26 cellular contexts compared by ENCODE assay signal in genomic region chr18:23550898-23551297, GRCh38. TPM values are rescaled to one million over a fixed set of nuclear protein-coding genes. Genes with fewer than 3 reads are reported as not detected.
A peak's percentile ranks its signal among the peaks of the same experiment; 100 is the strongest.
DNase-seq lines count a peak whose midpoint lies in the region; ATAC-seq and TF ChIP-seq lines count a peak whose summit lies in the region.
"Had no signal": no experiment of that assay in that cellular context is flagged by ENCODE, and none has a peak within 500 bp of the region (broad histone marks: within the 10 kb centered on the region; RNA-seq: fewer than 3 reads in every experiment).

No MANE protein-coding gene starts in this region.

- POLR2A ChIA-PET in activated CD4-positive, alpha-beta T cell treated with anti-CD3 and anti-CD28 coated beads, Interleukin-2, amount 10 ng/mL, durations not matched to agents 7 days and 5 days (lab: Charles Lee) = no interaction called here
- POLR2A ChIA-PET in activated CD4-positive, alpha-beta T cell treated with anti-CD3 and anti-CD28 coated beads for 36 hours (lab: Charles Lee) = no interaction called here

- no peaks in the 10 kb centered on the region for H3K9me3 ChIP-seq in lower lobe of right lung
- H3K9me3 ChIP-seq: BE2C, heart right ventricle, SK-N-SH, tibial artery had no signal

- H3K27ac ChIP-seq in VCaP (peak overlapping the region; percentile 46), lower lobe of right lung (no peak overlapping the region)
- H3K27ac ChIP-seq: heart right ventricle, tibial artery had no signal

- DNase-seq in activated CD4-positive, alpha-beta T cell treated with anti-CD3 and anti-CD28 coated beads, Interleukin-2, amount 10 ng/mL, durations not matched to agents 7 days and 5 days = no peak
- DNase-seq in activated CD4-positive, alpha-beta T cell treated with anti-CD3 and anti-CD28 coated beads for 36 hours = no peak
- DNase-seq in lower lobe of right lung = no peak
- DNase-seq in type B pancreatic cell (ENCODE audit: extremely low spot score, unreplicated experiment) = no peak
- DNase-seq in NCI-H526 treated with DMSO at 0.1 percent for 48 hours (lab: John Stamatoyannopoulos, UW) = no peak
- no peak for DNase-seq in activated T-cell treated with anti-CD3 and anti-CD28 coated beads, Interleukin-2, amount 50 U/mL, for 72 hours
- DNase-seq in UCSD-AML1 (lab: John Stamatoyannopoulos, UW; ENCODE audit: unreplicated experiment) = no peak
- DNase-seq: activated CD4-positive, alpha-beta T cell treated with anti-CD3 and anti-CD28 coated beads for 48 hours; activated naive CD8-positive, alpha-beta T cell treated with anti-CD3 and anti-CD28 coated beads, Interleukin-2, amount 50 U/mL, for 24 hours; activated T-cell treated with anti-CD3 and anti-CD28 coated beads, Interleukin-2, amount 50 U/mL, for 1 hour; BE2C; DMS79 treated with DMSO at 0.1 percent for 48 hours; GF-D8; H7; heart right ventricle; mesenchymal stem cell; NCI-H1048; NCI-H1694; NCI-H2227 treated with DMSO at 0.1 percent for 48 hours; NCI-H748 treated with DMSO at 0.1 percent for 48 hours; OCI-M1; SK-N-SH; stimulated activated naive CD8-positive, alpha-beta T cell treated with anti-CD3 and anti-CD28 coated beads, Interleukin-15, amount 100 ng/mL, for 72 hours; tibial artery had no signal

- H3K4me3 Mint-ChIP-seq in activated CD4-positive, alpha-beta T cell treated with anti-CD3 and anti-CD28 coated beads, Interleukin-2, amount 10 ng/mL, durations not matched to agents 7 days and 5 days = no peak overlapping the region
- H3K4me3 Mint-ChIP-seq in activated CD4-positive, alpha-beta T cell treated with anti-CD3 and anti-CD28 coated beads for 36 hours = no peak overlapping the region
- H3K4me3 Mint-ChIP-seq in type B pancreatic cell = peak overlapping the region; percentile 68
- no peak overlapping the region for H3K4me3 Mint-ChIP-seq in activated T-cell treated with anti-CD3 and anti-CD28 coated beads, Interleukin-2, amount 50 U/mL, for 72 hours
- H3K4me3 Mint-ChIP-seq: activated naive CD8-positive, alpha-beta T cell treated with anti-CD3 and anti-CD28 coated beads, Interleukin-2, amount 50 U/mL, for 24 hours; stimulated activated naive CD8-positive, alpha-beta T cell treated with anti-CD3 and anti-CD28 coated beads, Interleukin-15, amount 100 ng/mL, for 72 hours; T-helper 1 cell treated with Interleukin-12 subunit alpha and Interleukin-12 subunit beta and Interleukin-4 antibody, amounts not matched to agents 30 μg/mL and 1 μg/mL, for 36 hours had no signal

- H3K4me3 ChIP-seq in lower lobe of right lung = no peak overlapping the region
- H3K4me3 ChIP-seq: heart right ventricle, tibial artery had no signal

- no peak for TF ChIP-seq CTCF in VCaP (conservative IDR thresholded peaks at IDR 0.05)
- no peak for TF ChIP-seq CTCF in lower lobe of right lung (IDR thresholded peaks at IDR 0.05)
- no peak for TF ChIP-seq CTCF in type B pancreatic cell (conservative IDR thresholded peaks at IDR 0.05)

- no peaks in the 10 kb centered on the region for H3K27me3 ChIP-seq in lower lobe of right lung (ENCODE audit: low read depth)
- H3K27me3 ChIP-seq: BE2C, heart right ventricle, tibial artery had no signal

- intact Hi-C loops in activated CD4-positive, alpha-beta T cell treated with anti-CD3 and anti-CD28 coated beads for 36 hours (cut with DNase I, micrococcal nuclease) = no loop called here
- intact Hi-C loops in lower lobe of right lung (cut with DNase I) = no loop called here

- no peaks in the 10 kb centered on the region for H3K27me3 Mint-ChIP-seq in activated CD4-positive, alpha-beta T cell treated with anti-CD3 and anti-CD28 coated beads, Interleukin-2, amount 10 ng/mL, durations not matched to agents 7 days and 5 days
- no peaks in the 10 kb centered on the region for H3K27me3 Mint-ChIP-seq in activated CD4-positive, alpha-beta T cell treated with anti-CD3 and anti-CD28 coated beads for 36 hours
- no peaks in the 10 kb centered on the region for H3K27me3 Mint-ChIP-seq in type B pancreatic cell
- H3K27me3 Mint-ChIP-seq in activated T-cell treated with anti-CD3 and anti-CD28 coated beads, Interleukin-2, amount 50 U/mL, for 72 hours (ENCODE audit: low read depth) = no peaks in the 10 kb centered on the region
- H3K27me3 Mint-ChIP-seq: activated naive CD8-positive, alpha-beta T cell treated with anti-CD3 and anti-CD28 coated beads, Interleukin-2, amount 50 U/mL, for 24 hours; stimulated activated naive CD8-positive, alpha-beta T cell treated with anti-CD3 and anti-CD28 coated beads, Interleukin-15, amount 100 ng/mL, for 72 hours had no signal

- H3K36me3 ChIP-seq in lower lobe of right lung = peaks cover 98% of the 10 kb centered on the region
- H3K36me3 ChIP-seq: BE2C had no signal

- no peaks in the 10 kb centered on the region for H3K9me3 Mint-ChIP-seq in activated CD4-positive, alpha-beta T cell treated with anti-CD3 and anti-CD28 coated beads, Interleukin-2, amount 10 ng/mL, durations not matched to agents 7 days and 5 days
- H3K9me3 Mint-ChIP-seq in activated CD4-positive, alpha-beta T cell treated with anti-CD3 and anti-CD28 coated beads for 36 hours (ENCODE audit: low read depth) = no peaks in the 10 kb centered on the region
- no peaks in the 10 kb centered on the region for H3K9me3 Mint-ChIP-seq in type B pancreatic cell
- H3K9me3 Mint-ChIP-seq in activated T-cell treated with anti-CD3 and anti-CD28 coated beads, Interleukin-2, amount 50 U/mL, for 72 hours = no peaks in the 10 kb centered on the region
- H3K9me3 Mint-ChIP-seq: activated naive CD8-positive, alpha-beta T cell treated with anti-CD3 and anti-CD28 coated beads, Interleukin-2, amount 50 U/mL, for 24 hours; stimulated activated naive CD8-positive, alpha-beta T cell treated with anti-CD3 and anti-CD28 coated beads, Interleukin-15, amount 100 ng/mL, for 72 hours; T-helper 1 cell treated with Interleukin-12 subunit alpha and Interleukin-12 subunit beta and Interleukin-4 antibody, amounts not matched to agents 30 μg/mL and 1 μg/mL, for 36 hours had no signal

- peaks cover 58% of the 10 kb centered on the region for H3K36me3 Mint-ChIP-seq in activated CD4-positive, alpha-beta T cell treated with anti-CD3 and anti-CD28 coated beads, Interleukin-2, amount 10 ng/mL, durations not matched to agents 7 days and 5 days (ENCODE audit: low read depth)
- H3K36me3 Mint-ChIP-seq in activated CD4-positive, alpha-beta T cell treated with anti-CD3 and anti-CD28 coated beads for 36 hours (ENCODE audit: low read depth) = peaks cover 54% of the 10 kb centered on the region
- H3K36me3 Mint-ChIP-seq in type B pancreatic cell = peaks cover 46% of the 10 kb centered on the region
- H3K36me3 Mint-ChIP-seq in activated T-cell treated with anti-CD3 and anti-CD28 coated beads, Interleukin-2, amount 50 U/mL, for 72 hours (ENCODE audit: insufficient read depth in 2 of 2) = peaks cover 5 to 17% of the 10 kb centered on the region in 2 donors

- H3K27ac Mint-ChIP-seq in activated CD4-positive, alpha-beta T cell treated with anti-CD3 and anti-CD28 coated beads, Interleukin-2, amount 10 ng/mL, durations not matched to agents 7 days and 5 days = peak overlapping the region; percentile 31
- H3K27ac Mint-ChIP-seq in activated CD4-positive, alpha-beta T cell treated with anti-CD3 and anti-CD28 coated beads for 36 hours = no peak overlapping the region
- H3K27ac Mint-ChIP-seq in type B pancreatic cell = peak overlapping the region; percentile 93
- no peak overlapping the region for H3K27ac Mint-ChIP-seq in activated T-cell treated with anti-CD3 and anti-CD28 coated beads, Interleukin-2, amount 50 U/mL, for 72 hours
- H3K27ac Mint-ChIP-seq: T-helper 1 cell treated with Interleukin-12 subunit alpha and Interleukin-12 subunit beta and Interleukin-4 antibody, amounts not matched to agents 30 μg/mL and 1 μg/mL, for 36 hours had no signal

- peaks cover 14% of the 10 kb centered on the region for H3K4me1 ChIP-seq in lower lobe of right lung
- H3K4me1 ChIP-seq: BE2C, heart right ventricle, tibial artery had no signal

- no peak for ATAC-seq in activated CD4-positive, alpha-beta T cell treated with anti-CD3 and anti-CD28 coated beads for 36 hours
- peak; percentile 76 to 80 for ATAC-seq in lower lobe of right lung
- no peak for ATAC-seq in activated T-cell treated with anti-CD3 and anti-CD28 coated beads, Interleukin-2, amount 50 U/mL, for 72 hours (replicated peaks in 1 of 2)
- ATAC-seq: activated naive CD8-positive, alpha-beta T cell treated with anti-CD3 and anti-CD28 coated beads, Interleukin-2, amount 50 U/mL, for 24 hours; heart right ventricle; stimulated activated naive CD8-positive, alpha-beta T cell treated with anti-CD3 and anti-CD28 coated beads, Interleukin-15, amount 100 ng/mL, for 72 hours had no signal

- CTCF ChIA-PET in activated CD4-positive, alpha-beta T cell treated with anti-CD3 and anti-CD28 coated beads, Interleukin-2, amount 10 ng/mL, durations not matched to agents 7 days and 5 days (lab: Charles Lee) = interaction anchor here (0.7 to 1.1 kb wide), 4 partner anchors 8 to 24 kb away, joined by 3 read pairs; no protein-coding TSS in a partner anchor
- CTCF ChIA-PET in activated CD4-positive, alpha-beta T cell treated with anti-CD3 and anti-CD28 coated beads for 36 hours (lab: Charles Lee) = interaction anchor here (0.6 to 0.8 kb wide), 2 partner anchors 35 to 152 kb away, joined by 3 read pairs; no protein-coding TSS in a partner anchor

- H3K4me1 Mint-ChIP-seq in activated CD4-positive, alpha-beta T cell treated with anti-CD3 and anti-CD28 coated beads, Interleukin-2, amount 10 ng/mL, durations not matched to agents 7 days and 5 days = peaks cover 5% of the 10 kb centered on the region
- peaks cover 5% of the 10 kb centered on the region for H3K4me1 Mint-ChIP-seq in activated CD4-positive, alpha-beta T cell treated with anti-CD3 and anti-CD28 coated beads for 36 hours
- peaks cover 7% of the 10 kb centered on the region for H3K4me1 Mint-ChIP-seq in type B pancreatic cell (ENCODE audit: unreplicated experiment)
- H3K4me1 Mint-ChIP-seq in activated T-cell treated with anti-CD3 and anti-CD28 coated beads, Interleukin-2, amount 50 U/mL, for 72 hours (ENCODE audit: low read depth) = no peaks in the 10 kb centered on the region
- H3K4me1 Mint-ChIP-seq: stimulated activated naive CD8-positive, alpha-beta T cell treated with anti-CD3 and anti-CD28 coated beads, Interleukin-15, amount 100 ng/mL, for 72 hours had no signal

RNA-seq across cellular contexts. Expression of gene NPC1, which starts 35.4 kb away (rescaled TPM):
- total RNA-seq in activated CD4-positive, alpha-beta T cell treated with anti-CD3 and anti-CD28 coated beads, Interleukin-2, amount 10 ng/mL, durations not matched to agents 7 days and 5 days = 10 to 100 TPM; 33.8 to 37.3 TPM
- 10 to 100 TPM; 21.6 to 29.2 TPM for total RNA-seq in activated CD4-positive, alpha-beta T cell treated with anti-CD3 and anti-CD28 coated beads for 36 hours
- 114 TPM for total RNA-seq in lower lobe of right lung
- total RNA-seq in type B pancreatic cell (ENCODE audit: low replicate concordance) = 43.3 and 49.8 TPM in 2 replicates
- total RNA-seq in activated T-cell treated with anti-CD3 and anti-CD28 coated beads, Interleukin-2, amount 50 U/mL, for 72 hours = 10 to 100 TPM; 29.3 to 32.4 TPM

RNA-seq across cellular contexts. Expression of gene RMC1, which starts 47.6 kb away (rescaled TPM):
- total RNA-seq in activated CD4-positive, alpha-beta T cell treated with anti-CD3 and anti-CD28 coated beads, Interleukin-2, amount 10 ng/mL, durations not matched to agents 7 days and 5 days = 10 to 100 TPM; 56.0 to 66.4 TPM
- total RNA-seq in activated CD4-positive, alpha-beta T cell treated with anti-CD3 and anti-CD28 coated beads for 36 hours = 10 to 100 TPM; 28.7 to 29.8 TPM
- total RNA-seq in lower lobe of right lung (34.2 TPM), type B pancreatic cell (ENCODE audit: low replicate concordance) (25.0 and 33.0 TPM in 2 replicates)
- total RNA-seq in activated T-cell treated with anti-CD3 and anti-CD28 coated beads, Interleukin-2, amount 50 U/mL, for 72 hours = 10 to 100 TPM; 46.8 to 52.3 TPM

Comparison
In these comparisons a context has a peak if more than half of its experiments do, and no peak if none do; other contexts are left out.
1. H3K27ac Mint-ChIP-seq: peak in activated CD4-positive, alpha-beta T cell treated with anti-CD3 and anti-CD28 coated beads, Interleukin-2, amount 10 ng/mL, durations not matched to agents 7 days and 5 days (single experiment) and type B pancreatic cell (single experiment); none in activated CD4-positive, alpha-beta T cell treated with anti-CD3 and anti-CD28 coated beads for 36 hours (single experiment) and activated T-cell treated with anti-CD3 and anti-CD28 coated beads, Interleukin-2, amount 50 U/mL, for 72 hours (single experiment).
2. ATAC-seq: peak in lower lobe of right lung (2 of 2); none in activated CD4-positive, alpha-beta T cell treated with anti-CD3 and anti-CD28 coated beads for 36 hours (single experiment) and activated T-cell treated with anti-CD3 and anti-CD28 coated beads, Interleukin-2, amount 50 U/mL, for 72 hours (0 of 2).